In genomic region chr10:119502214-119502613, GRCh38 we compare ENCODE assay signal across 9 cellular contexts. TPM values are rescaled to one million over a fixed set of nuclear protein-coding genes. Genes with fewer than 3 reads are reported as not detected.
DNase-seq lines count a peak whose midpoint lies in the region; ATAC-seq, FAIRE-seq and TF ChIP-seq lines count a peak whose summit lies in the region.
"Had no signal": no experiment of that assay in that cellular context is flagged by ENCODE, and none has a peak within 500 bp of the region (broad histone marks: within the 10 kb centered on the region; RNA-seq: fewer than 3 reads in every experiment).

No MANE protein-coding gene starts in this region.

- H2BK20ac ChIP-seq in H1 (ENCODE audit: low read length) = no peak overlapping the region

- CTCF ChIA-PET in H1 (lab: Charles Lee; ENCODE audit: partially characterized antibody) = interaction anchor here (1.0 kb wide), 1 partner anchor 12 kb away, joined by 4 read pairs; no protein-coding TSS in a partner anchor

- no peak overlapping the region for H2AK5ac ChIP-seq in H1 (ENCODE audit: low read depth, low read length)

- H4K91ac ChIP-seq in H1 (replicated peaks; ENCODE audit: insufficient read length, low read length) = no peak overlapping the region

- peaks cover 0 to 2% of the 10 kb centered on the region in 2 experiments for H4K20me1 ChIP-seq in H1 (replicated peaks in 1 of 2; ENCODE audit: control insufficient read depth in 1 of 2, insufficient read depth in 2 of 2, low read length in 2 of 2)

- no peak overlapping the region for H2BK120ac ChIP-seq in H1 (replicated peaks; ENCODE audit: low read depth, low read length)

- no peak for TF ChIP-seq RAD21 in H1 (IDR thresholded peaks at IDR 0.05 in 1 of 2, conservative IDR thresholded peaks at IDR 0.05 in 1 of 2; ENCODE audit: low read depth in 2 of 2, low read length in 2 of 2)

- TF ChIP-seq POLR2A in H1 (IDR thresholded peaks at IDR 0.05; ENCODE audit: control extremely low read depth in 1 of 2, low read depth in 2 of 2, low read length in 2 of 2) = no peak

- H3K4me2 ChIP-seq in H1 (ENCODE audit: insufficient read depth in 1 of 2, low read depth in 2 of 2, low read length in 2 of 2) = no peak overlapping the region

- H3K23me2 ChIP-seq in H1 (ENCODE audit: low read depth, low read length) = no peaks in the 10 kb centered on the region

- H4K8ac ChIP-seq in H1 (ENCODE audit: extremely low read depth, insufficient read depth, low read length) = no peak overlapping the region

- 88% methylated on average over 11 of the region's 11 CpGs; no CpG with 5 or more reads in 1 of the 2 experiments for WGBS in H1 (ENCODE audit: extremely low coverage in 1 of 2, insufficient coverage in 1 of 2, insufficient read length in 1 of 2, insufficient replicate concordance in 2 of 2, low coverage in 1 of 2, low lambda C conversion rate in 2 of 2, missing lambda C conversion rate in 1 of 2), 2 experiments

- peak overlapping the region; percentile 49 for H3K4ac ChIP-seq in H1 (replicated peaks; ENCODE audit: insufficient read length, low read depth, low read length)

- no peak overlapping the region for H2BK5ac ChIP-seq in H1 (ENCODE audit: low read depth, low read length)

- H2BK12ac ChIP-seq in H1 (ENCODE audit: low read depth, low read length) = no peak overlapping the region

- no peak overlapping the region for H2AFZ ChIP-seq in H1 (ENCODE audit: low read length)

- H3K4me1 ChIP-seq in H1 (replicated peaks in 1 of 4; ENCODE audit: control insufficient read depth in 3 of 4, insufficient read depth in 4 of 4, low read length in 3 of 4) (no peaks in the 10 kb centered on the region; a peak in 2 of 7 replicates), left lung (no peaks in the 10 kb centered on the region)

- H3K18ac ChIP-seq in H1 (ENCODE audit: extremely low read depth, low read length) = no peak overlapping the region

- no peaks in the 10 kb centered on the region for H3K36me3 ChIP-seq in H1 (ENCODE audit: control insufficient read depth in 2 of 4, insufficient read depth in 4 of 4, low read length in 3 of 4)
- no peaks in the 10 kb centered on the region for H3K36me3 ChIP-seq in left lung
- H3K36me3 ChIP-seq: cardiac muscle cell had no signal

- H3K4me3 ChIP-seq in H1 (ENCODE audit: extremely low read depth in 1 of 4, insufficient read depth in 2 of 4, low read depth in 3 of 4, low read length in 4 of 4) = no peak overlapping the region
- no peak overlapping the region for H3K4me3 ChIP-seq in left lung
- H3K4me3 ChIP-seq: cardiac muscle cell had no signal

- H3K27me3 ChIP-seq in H1 (replicated peaks in 1 of 4; ENCODE audit: control insufficient read depth in 3 of 4, extremely low read depth in 1 of 4, insufficient read depth in 3 of 4, low read length in 3 of 4) = no peaks in the 10 kb centered on the region; a peak in 2 of 7 replicates
- H3K27me3 ChIP-seq in left lung = peaks cover 0 to 10% of the 10 kb centered on the region in 2 donors
- H3K27me3 ChIP-seq: cardiac muscle cell had no signal

- FAIRE-seq in H1 (lab: Jason Lieb, UNC) = no peak

- H3K14ac ChIP-seq in H1 (ENCODE audit: insufficient read length) = no peak overlapping the region

- no peaks in the 10 kb centered on the region for H3K9me3 ChIP-seq in H1 (ENCODE audit: insufficient read depth in 2 of 2, low read depth in 1 of 2, low read length in 1 of 2)
- no peaks in the 10 kb centered on the region for H3K9me3 ChIP-seq in left lung

- no peaks in the 10 kb centered on the region for H3K79me1 ChIP-seq in H1 (ENCODE audit: low read depth, low read length)

- peak; percentile 45 to 47 for DNase-seq in activated CD4-positive, alpha-beta T cell treated with anti-CD3 and anti-CD28 coated beads for 24 hours (ENCODE audit: low read depth in 2 of 2)
- no peak for DNase-seq in H1 (ENCODE audit: low read depth in 1 of 2, low spot score in 2 of 2)
- DNase-seq in stimulated activated CD8-positive, alpha-beta memory T cell treated with anti-CD3 and anti-CD28 coated beads, Interleukin-4, amount 100 ng/mL, for 48 hours = peak; percentile 81
- DNase-seq in epidermal melanocyte (ENCODE audit: insufficient read length, low spot score) = no peak
- DNase-seq in cerebellum (ENCODE audit: low spot score) = no peak
- no peak for DNase-seq in foreskin melanocyte
- DNase-seq in left lung = no peak

- TF ChIP-seq CTCF in H1 (IDR thresholded peaks at IDR 0.05; ENCODE audit: control extremely low read depth in 1 of 3, insufficient read depth in 1 of 3, low read depth in 1 of 3, low read length in 3 of 3) (no peak), left lung (IDR thresholded peaks at IDR 0.05) (no peak)

- ATAC-seq in HG02610 (IDR thresholded peaks at IDR 0.05; ENCODE audit: unreplicated experiment) (peak; percentile 56), left lung (no peak)

- no peak for TF ChIP-seq EP300 in H1 (IDR thresholded peaks at IDR 0.05; ENCODE audit: borderline replicate concordance in 1 of 2, low read depth in 2 of 2, low read length in 2 of 2)

- POLR2A ChIA-PET in H1 (lab: Charles Lee; ENCODE audit: partially characterized antibody) = no interaction called here

- no peak overlapping the region for H3K56ac ChIP-seq in H1 (replicated peaks; ENCODE audit: insufficient read length, low read depth, low read length)

- no peak overlapping the region for H3K23ac ChIP-seq in H1 (ENCODE audit: insufficient read length)

- H3K9ac ChIP-seq in H1 (replicated peaks in 1 of 4; ENCODE audit: extremely low read depth in 1 of 4, low read depth in 3 of 4, low read length in 3 of 4) = no peak overlapping the region

- H3K27ac ChIP-seq in H1 (ENCODE audit: low read depth, low read length) = no peak overlapping the region
- no peak overlapping the region for H3K27ac ChIP-seq in left lung
- H3K27ac ChIP-seq: cardiac muscle cell had no signal

- H2BK15ac ChIP-seq in H1 (ENCODE audit: low read length) = no peak overlapping the region

- H3K79me2 ChIP-seq in H1 (ENCODE audit: control insufficient read depth in 1 of 2, insufficient read depth in 2 of 2, low read length in 2 of 2) = no peaks in the 10 kb centered on the region

- intact Hi-C loops in left lung (cut with DNase I) = no loop called here

- no peak overlapping the region for H4K5ac ChIP-seq in H1 (ENCODE audit: insufficient read length, low read depth, low read length)

TF ChIP-seq in H1, 55 proteins besides CTCF, POLR2A, EP300 and RAD21:
- TF ChIP-seq YY1 (IDR thresholded peaks at IDR 0.05; ENCODE audit: low read depth, low read length) (no peak), ASH2L (IDR thresholded peaks at IDR 0.05; ENCODE audit: low read length) (no peak), HDAC6 (IDR thresholded peaks at IDR 0.05; ENCODE audit: low read depth, low read length) (no peak), ATF3 (IDR thresholded peaks at IDR 0.05; ENCODE audit: insufficient read depth, low read depth, low read length) (no peak), SIN3A (conservative IDR thresholded peaks at IDR 0.05 in 1 of 2, IDR thresholded peaks at IDR 0.05 in 1 of 2; ENCODE audit: low read depth in 1 of 2, low read length in 2 of 2) (no peak), BACH1 (IDR thresholded peaks at IDR 0.05; ENCODE audit: low read length) (no peak), MAFK (IDR thresholded peaks at IDR 0.05; ENCODE audit: low read depth, low read length) (no peak), ATF2 (IDR thresholded peaks at IDR 0.05; ENCODE audit: low read length) (no peak), KDM1A (IDR thresholded peaks at IDR 0.05; ENCODE audit: borderline replicate concordance, low read length) (no peak), BCL11A (IDR thresholded peaks at IDR 0.05; ENCODE audit: low read depth in 2 of 2, low read length in 2 of 2) (no peak), RBBP5 (IDR thresholded peaks at IDR 0.05; ENCODE audit: borderline replicate concordance, low read depth, low read length) (no peak), SP1 (IDR thresholded peaks at IDR 0.05; ENCODE audit: low read depth, low read length) (no peak), FOSL1 (IDR thresholded peaks at IDR 0.05; ENCODE audit: insufficient read depth, low read depth, low read length) (no peak), RFX5 (IDR thresholded peaks at IDR 0.05; ENCODE audit: borderline replicate concordance, low read depth, low read length) (no peak), HDAC2 (IDR thresholded peaks at IDR 0.05; ENCODE audit: borderline replicate concordance in 1 of 2, low read depth in 2 of 2, low read length in 2 of 2) (no peak), GTF2F1 (IDR thresholded peaks at IDR 0.05; ENCODE audit: borderline replicate concordance, low read depth, low read length) (no peak), TEAD4 (IDR thresholded peaks at IDR 0.05; ENCODE audit: low read depth, low read length) (no peak), POLR2AphosphoS5 (IDR thresholded peaks at IDR 0.05; ENCODE audit: low read depth, low read length) (no peak), TAF1 (IDR thresholded peaks at IDR 0.05; ENCODE audit: low read depth, low read length) (no peak), CHD1 (IDR thresholded peaks at IDR 0.05; ENCODE audit: low read depth, low read length) (no peak)

RNA-seq across cellular contexts. Expression of gene RGS10, which starts 40.3 kb away (rescaled TPM):
- total RNA-seq in H1 (2021; fragmentation: NEBNext Ultra II Directional; extraction: Animal tissue kit (Norgen Biotek cat#: 25700)) = 12.2 and 13.1 TPM in 2 replicates
- polyA plus RNA-seq in H1 (2011; rRNA removed) = 4.2 and 5.5 TPM in 2 replicates
- 10.4 TPM for polyA plus RNA-seq in H1 (2011; cell fraction: cytosol; rRNA removed)
- polyA plus RNA-seq in H1 (2011; cell fraction: nucleus; rRNA removed) = 2.8 TPM
- 10.7 to 16.2 TPM (median 13.3 TPM) in 4 replicates for polyA plus RNA-seq in H1 (2012, experiment 1 of 2)
- 14.8 TPM for polyA plus RNA-seq in H1 (2012, experiment 2 of 2)
- 23.2 TPM for polyA plus RNA-seq in H1 (2013, experiment 1 of 2)
- polyA plus RNA-seq in H1 (2013, experiment 2 of 2) = 23.5 TPM
- 2.7 and 2.8 TPM in 2 replicates for polyA minus RNA-seq in H1 (2011; rRNA and poly(A)+ RNA removed)
- polyA minus RNA-seq in H1 (2011; cell fraction: cytosol; rRNA and poly(A)+ RNA removed) = 8.9 TPM
- 2.0 TPM for polyA minus RNA-seq in H1 (2011; cell fraction: nucleus; rRNA and poly(A)+ RNA removed)
- total RNA-seq in cerebellum (5.4 TPM), left lung (10 to 100 TPM; 23.3 to 26.7 TPM)

Comparison
In these comparisons a context has a peak if more than half of its experiments do, and no peak if none do; other contexts are left out.
1. DNase-seq: peak in activated CD4-positive, alpha-beta T cell treated with anti-CD3 and anti-CD28 coated beads for 24 hours (2 of 2) and stimulated activated CD8-positive, alpha-beta memory T cell treated with anti-CD3 and anti-CD28 coated beads, Interleukin-4, amount 100 ng/mL, for 48 hours (single experiment); none in H1 (0 of 2), epidermal melanocyte (single experiment), cerebellum (single experiment), foreskin melanocyte (single experiment) and left lung (0 of 2).